ENCODE assay signal across 11 cellular contexts in the genomic region with DNA sequence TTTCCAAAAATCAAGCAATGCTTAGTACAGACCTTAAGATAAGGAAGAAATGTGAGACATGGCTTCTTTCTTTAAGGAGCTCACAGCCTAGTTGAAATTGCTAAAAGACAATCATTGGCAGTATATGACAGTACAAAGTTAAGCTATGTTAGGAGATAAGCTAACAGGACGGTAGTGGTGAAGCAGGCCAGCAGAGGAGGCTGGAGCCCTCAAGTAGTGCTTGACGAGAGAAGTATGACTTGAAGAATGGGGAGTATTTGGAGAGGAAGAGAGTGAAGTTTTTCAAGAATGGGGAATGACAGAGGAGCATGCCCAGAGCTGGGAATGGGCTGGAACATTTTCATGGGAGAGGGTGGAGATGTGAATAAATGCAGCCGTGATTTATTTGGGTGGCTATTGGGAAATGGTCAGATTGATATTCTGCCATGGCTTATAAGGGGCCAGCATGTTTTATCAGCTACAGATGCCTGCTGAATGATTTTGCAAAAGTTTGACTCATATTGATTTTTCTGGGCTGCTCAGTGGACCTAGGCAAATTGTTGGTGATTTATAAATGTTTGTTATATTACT. TPM values are rescaled to one million over a fixed set of nuclear protein-coding genes. Genes with fewer than 3 reads are reported as not detected.
DNase-seq lines count a peak whose midpoint lies in the region; ATAC-seq lines count a peak whose summit lies in the region.
"Had no signal": no experiment of that assay in that cellular context is flagged by ENCODE, and none has a peak within 500 bp of the region (broad histone marks: within the 10 kb centered on the region; RNA-seq: fewer than 3 reads in every experiment).

No MANE protein-coding gene starts in this region.

- no peak overlapping the region for H3K4me3 Mint-ChIP-seq in activated T-helper 17 cell treated with anti-CD3 and anti-CD28 coated beads, Interleukin-2, amount 50 U/mL, for 72 hours

- H3K4me3 ChIP-seq in adipocyte (ENCODE audit: low read length) (peak overlapping the region; percentile 39), trophoblast cell (ENCODE audit: low read depth, low read length) (no peak overlapping the region)

- H3K4ac ChIP-seq in trophoblast cell (ENCODE audit: low read depth, low read length): no peak overlapping the region

- no peak overlapping the region for H2BK120ac ChIP-seq in trophoblast cell (ENCODE audit: insufficient read depth, low read length, poor library complexity)

- H3K4me2 ChIP-seq in trophoblast cell (ENCODE audit: low read length): no peak overlapping the region

- WGBS in trophoblast cell (ENCODE audit: extremely low coverage, insufficient coverage, insufficient read length): no CpG with 5 or more reads among the region's 3 CpGs

- DNase-seq in ELR (ENCODE audit: low read depth) (peak; percentile 40), adipocyte (ENCODE audit: low read depth) (no peak), left ventricle myocardium superior (no peak), trophoblast cell (peak; percentile 9 to 60), NCI-H82 treated with DMSO at 0.1 percent for 48 hours (lab: John Stamatoyannopoulos, UW; ENCODE audit: unreplicated experiment) (no peak)
- DNase-seq in activated T-cell treated with anti-CD3 and anti-CD28 coated beads, Interleukin-2, amount 50 U/mL, for 48 hours: no peak
- DNase-seq: Caco-2, NCI-H2029, SW 1271 had no signal

- no peaks in the 10 kb centered on the region for H3K36me3 Mint-ChIP-seq in activated T-helper 17 cell treated with anti-CD3 and anti-CD28 coated beads, Interleukin-2, amount 50 U/mL, for 72 hours (ENCODE audit: low read depth)

- ATAC-seq in left ventricle myocardium superior (peak; percentile 13), GM19397 (IDR thresholded peaks at IDR 0.05; ENCODE audit: unreplicated experiment) (no peak)
- ATAC-seq in activated T-helper 17 cell treated with anti-CD3 and anti-CD28 coated beads, Interleukin-2, amount 50 U/mL, for 72 hours (replicated peaks): no peak

- no peaks in the 10 kb centered on the region for H3K79me2 ChIP-seq in trophoblast cell (ENCODE audit: control insufficient read depth, insufficient read depth, low read length, poor library complexity)

- peak overlapping the region; percentile 64 for H3K9ac ChIP-seq in adipocyte (ENCODE audit: low read length)
- H3K9ac ChIP-seq in trophoblast cell (ENCODE audit: low read length): no peak overlapping the region

- no peaks in the 10 kb centered on the region for H3K9me3 ChIP-seq in adipocyte (ENCODE audit: control insufficient read depth, low read length)
- H3K9me3 ChIP-seq in trophoblast cell (ENCODE audit: insufficient read depth, low read depth, low read length): no peaks in the 10 kb centered on the region
- H3K9me3 ChIP-seq: Caco-2 had no signal

- H3K23ac ChIP-seq in trophoblast cell (ENCODE audit: low read length): no peak overlapping the region

- H4K12ac ChIP-seq in trophoblast cell (ENCODE audit: low read depth, low read length): no peak overlapping the region

- H3K4me1 ChIP-seq in adipocyte (ENCODE audit: control insufficient read depth, insufficient read depth, low read length) (peaks cover 69% of the 10 kb centered on the region), trophoblast cell (ENCODE audit: control insufficient read depth in 1 of 2, insufficient read depth in 2 of 2, low read length in 2 of 2) (peaks cover 0 to 2% of the 10 kb centered on the region in 2 experiments)
- H3K4me1 ChIP-seq: Caco-2 had no signal

- H3K27me3 Mint-ChIP-seq in activated T-helper 17 cell treated with anti-CD3 and anti-CD28 coated beads, Interleukin-2, amount 50 U/mL, for 72 hours: no peaks in the 10 kb centered on the region

- H3K27me3 ChIP-seq in adipocyte (replicated peaks; ENCODE audit: control insufficient read depth, insufficient read depth, low read length): no peaks in the 10 kb centered on the region
- no peaks in the 10 kb centered on the region for H3K27me3 ChIP-seq in trophoblast cell (ENCODE audit: insufficient read depth, low read length)

- no peak overlapping the region for H3K14ac ChIP-seq in trophoblast cell (ENCODE audit: low read length)

- H3K27ac Mint-ChIP-seq in activated T-helper 17 cell treated with anti-CD3 and anti-CD28 coated beads, Interleukin-2, amount 50 U/mL, for 72 hours: no peak overlapping the region

- H3K36me3 ChIP-seq in adipocyte (ENCODE audit: control insufficient read depth, insufficient read depth, low read length, severe bottlenecking) (peaks cover 17% of the 10 kb centered on the region), trophoblast cell (ENCODE audit: control insufficient read depth in 1 of 2, insufficient read depth in 2 of 2, low read length in 2 of 2) (peaks cover 2 to 4% of the 10 kb centered on the region in 2 experiments)

- intact Hi-C loops in left ventricle myocardium superior (cut with micrococcal nuclease): no loop called here

- H2BK5ac ChIP-seq in trophoblast cell (ENCODE audit: low read depth, low read length, poor library complexity): no peak overlapping the region

- H3K27ac ChIP-seq in trophoblast cell (ENCODE audit: low read depth, low read length): no peak overlapping the region

- H2AFZ ChIP-seq in trophoblast cell (ENCODE audit: insufficient read depth, low read length, poor library complexity): no peak overlapping the region

- no peaks in the 10 kb centered on the region for H3K4me1 Mint-ChIP-seq in activated T-helper 17 cell treated with anti-CD3 and anti-CD28 coated beads, Interleukin-2, amount 50 U/mL, for 72 hours

- no peak overlapping the region for H4K91ac ChIP-seq in trophoblast cell (ENCODE audit: low read depth, low read length)

- H3K79me1 ChIP-seq in trophoblast cell (ENCODE audit: low read length): no peaks in the 10 kb centered on the region

- H2AK5ac ChIP-seq in trophoblast cell (ENCODE audit: low read length): no peak overlapping the region

- H3K9me3 Mint-ChIP-seq in activated T-helper 17 cell treated with anti-CD3 and anti-CD28 coated beads, Interleukin-2, amount 50 U/mL, for 72 hours: peaks cover 10% of the 10 kb centered on the region

- H4K8ac ChIP-seq in trophoblast cell (ENCODE audit: low read depth, low read length): no peak overlapping the region

- H3K18ac ChIP-seq in trophoblast cell (ENCODE audit: low read length): no peak overlapping the region

- no peak overlapping the region for H2BK12ac ChIP-seq in trophoblast cell (ENCODE audit: low read length)

RNA-seq across cellular contexts. Expression of a gene that starts 43.7 kb away (rescaled TPM):
- 2.4 TPM for total RNA-seq in left ventricle myocardium superior
- 81.8 and 92.1 TPM in 2 replicates for polyA plus RNA-seq in trophoblast cell (2013)
- not detected for total RNA-seq in activated T-helper 17 cell treated with anti-CD3 and anti-CD28 coated beads, Interleukin-2, amount 50 U/mL, for 72 hours
- total RNA-seq: Caco-2 had no signal

Comparison
In these comparisons a context has a peak if more than half of its experiments do, and no peak if none do; other contexts are left out.
1. DNase-seq: peak in ELR (single experiment) and trophoblast cell (2 of 2); none in adipocyte (single experiment), left ventricle myocardium superior (single experiment), NCI-H82 treated with DMSO at 0.1 percent for 48 hours (single experiment) and activated T-cell treated with anti-CD3 and anti-CD28 coated beads, Interleukin-2, amount 50 U/mL, for 48 hours (0 of 2).